ENCODE assay signal across 8 cellular contexts in the genomic region with DNA sequence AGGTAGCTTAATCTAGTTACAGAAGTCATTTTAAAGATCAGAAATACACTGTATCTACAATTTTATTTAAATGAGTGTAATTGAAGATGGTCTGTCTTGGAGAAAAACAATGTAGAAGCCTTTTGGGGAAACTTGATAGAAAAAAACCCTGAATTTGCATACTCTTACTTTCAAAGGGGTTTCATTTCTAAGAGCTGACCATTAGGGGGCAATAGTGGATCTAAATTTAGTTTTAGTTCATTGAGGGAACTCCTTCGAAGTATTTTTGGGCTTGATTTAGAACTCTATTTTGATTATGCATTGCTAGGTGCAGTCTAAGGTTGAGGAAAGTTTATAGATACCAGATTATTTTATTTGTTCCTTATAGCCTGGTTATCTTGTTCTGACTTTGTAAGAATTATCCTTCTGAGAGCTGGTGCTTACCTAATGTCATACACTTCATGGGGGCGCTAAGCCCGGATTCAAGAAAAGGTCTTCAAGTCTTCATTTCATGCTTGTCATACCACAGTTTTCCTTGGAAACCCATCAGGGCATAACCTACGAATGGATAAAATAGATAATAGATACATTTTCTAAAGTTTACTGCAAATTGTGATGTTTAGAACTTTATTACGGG.
DNase-seq lines count a peak whose midpoint lies in the region; ATAC-seq and TF ChIP-seq lines count a peak whose summit lies in the region.

No MANE protein-coding gene starts in this region.

- 62 to 64% methylated on average over 5 of the region's 5 CpGs for WGBS in esophagus squamous epithelium, 2 donors

- peaks cover 0 to 16% (median 0%) of the 10 kb centered on the region in 3 donors for H3K36me3 ChIP-seq in esophagus squamous epithelium
- no peaks in the 10 kb centered on the region for H3K36me3 ChIP-seq in MG63

- peaks cover under 1% of the 10 kb centered on the region for H3K36me3 Mint-ChIP-seq in natural killer cell treated with Interleukin-12 subunit alpha and Interleukin-12 subunit beta and Interleukin-15 and Interleukin-18, amount 100 ng/mL, for 72 hours

- peaks cover 4 to 5% of the 10 kb centered on the region in 2 donors for H3K27me3 Mint-ChIP-seq in natural killer cell treated with Interleukin-12 subunit alpha and Interleukin-12 subunit beta and Interleukin-15 and Interleukin-18, amount 100 ng/mL, for 72 hours

- H3K9me3 Mint-ChIP-seq in natural killer cell treated with Interleukin-12 subunit alpha and Interleukin-12 subunit beta and Interleukin-15 and Interleukin-18, amount 100 ng/mL, for 72 hours = no peaks in the 10 kb centered on the region

- H3K9me3 ChIP-seq in esophagus squamous epithelium = no peaks in the 10 kb centered on the region
- no peaks in the 10 kb centered on the region for H3K9me3 ChIP-seq in MG63

- no peak for TF ChIP-seq POLR2A in esophagus squamous epithelium (IDR thresholded peaks at IDR 0.05)

- DNase-seq in DMS53 treated with DMSO at 0.1 percent for 48 hours (lab: John Stamatoyannopoulos, UW; ENCODE audit: unreplicated experiment) (peak; percentile 76), M059J (ENCODE audit: low read depth) (peak; percentile 65), SK-N-DZ (ENCODE audit: low spot score) (peak; percentile 61), esophagus squamous epithelium (lab: John Stamatoyannopoulos, UW) (no peak), MG63 (no peak)
- DNase-seq in natural killer cell treated with Interleukin-12 subunit alpha and Interleukin-12 subunit beta and Interleukin-15 and Interleukin-18, amount 100 ng/mL, for 72 hours (ENCODE audit: low spot score) = no peak

- H3K4me3 Mint-ChIP-seq in natural killer cell treated with Interleukin-12 subunit alpha and Interleukin-12 subunit beta and Interleukin-15 and Interleukin-18, amount 100 ng/mL, for 72 hours = no peak overlapping the region

- H3K4me1 Mint-ChIP-seq in natural killer cell treated with Interleukin-12 subunit alpha and Interleukin-12 subunit beta and Interleukin-15 and Interleukin-18, amount 100 ng/mL, for 72 hours (ENCODE audit: low read depth in 2 of 2) = peaks cover 29 to 34% of the 10 kb centered on the region in 2 donors

- H3K4me1 ChIP-seq in esophagus squamous epithelium = peaks cover 0 to 12% (median 0%) of the 10 kb centered on the region in 3 donors

- H3K27ac Mint-ChIP-seq in natural killer cell treated with Interleukin-12 subunit alpha and Interleukin-12 subunit beta and Interleukin-15 and Interleukin-18, amount 100 ng/mL, for 72 hours = peak overlapping the region in 1 of 2 donors; percentile 67

- ATAC-seq in GM21390 (IDR thresholded peaks at IDR 0.05; ENCODE audit: unreplicated experiment) = peak; percentile 53
- peak; percentile 55 to 70 for ATAC-seq in natural killer cell treated with Interleukin-12 subunit alpha and Interleukin-12 subunit beta and Interleukin-15 and Interleukin-18, amount 100 ng/mL, for 72 hours
- no peak for ATAC-seq in HG02763 (IDR thresholded peaks at IDR 0.05; ENCODE audit: unreplicated experiment)

- H3K27me3 ChIP-seq in esophagus squamous epithelium = no peaks in the 10 kb centered on the region
- no peaks in the 10 kb centered on the region for H3K27me3 ChIP-seq in MG63

- intact Hi-C loops in esophagus squamous epithelium (cut with DNase I) = loop anchor here (5.0 kb wide), 2 partner anchors 144 to 251 kb away; no protein-coding TSS in a partner anchor

- peak; percentile 50 to 73 (median 54) for TF ChIP-seq CTCF in esophagus squamous epithelium (IDR thresholded peaks at IDR 0.05)

- H3K27ac ChIP-seq in esophagus squamous epithelium = peak overlapping the region in 1 of 4 donors; percentile 63

- no peak overlapping the region for H3K4me3 ChIP-seq in esophagus squamous epithelium
- H3K4me3 ChIP-seq in MG63 = no peak overlapping the region

Comparison
In these comparisons a context has a peak if more than half of its experiments do, and no peak if none do; other contexts are left out.
1. DNase-seq: peak in DMS53 treated with DMSO at 0.1 percent for 48 hours (single experiment), M059J (single experiment) and SK-N-DZ (single experiment); none in esophagus squamous epithelium (single experiment), natural killer cell treated with Interleukin-12 subunit alpha and Interleukin-12 subunit beta and Interleukin-15 and Interleukin-18, amount 100 ng/mL, for 72 hours (single experiment) and MG63 (single experiment).